ENCODE assay signal across 8 cellular contexts in genomic region chr6:4775591-4776492, GRCh38. TPM values are rescaled to one million over a fixed set of nuclear protein-coding genes. Genes with fewer than 3 reads are reported as not detected.
DNase-seq lines count a peak whose midpoint lies in the region; ATAC-seq and TF ChIP-seq lines count a peak whose summit lies in the region.

A gene with protein sequence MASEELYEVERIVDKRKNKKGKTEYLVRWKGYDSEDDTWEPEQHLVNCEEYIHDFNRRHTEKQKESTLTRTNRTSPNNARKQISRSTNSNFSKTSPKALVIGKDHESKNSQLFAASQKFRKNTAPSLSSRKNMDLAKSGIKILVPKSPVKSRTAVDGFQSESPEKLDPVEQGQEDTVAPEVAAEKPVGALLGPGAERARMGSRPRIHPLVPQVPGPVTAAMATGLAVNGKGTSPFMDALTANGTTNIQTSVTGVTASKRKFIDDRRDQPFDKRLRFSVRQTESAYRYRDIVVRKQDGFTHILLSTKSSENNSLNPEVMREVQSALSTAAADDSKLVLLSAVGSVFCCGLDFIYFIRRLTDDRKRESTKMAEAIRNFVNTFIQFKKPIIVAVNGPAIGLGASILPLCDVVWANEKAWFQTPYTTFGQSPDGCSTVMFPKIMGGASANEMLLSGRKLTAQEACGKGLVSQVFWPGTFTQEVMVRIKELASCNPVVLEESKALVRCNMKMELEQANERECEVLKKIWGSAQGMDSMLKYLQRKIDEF (plus strand): TSS chr6:4776404. CDS start chr6:4776784, 380 bp downstream.

- CTCF ChIA-PET in activated CD8-positive, alpha-beta memory T cell treated with anti-CD3 and anti-CD28 coated beads, Interleukin-2, amount 10 ng/mL, durations not matched to agents 7 days and 5 days (lab: Charles Lee), result interaction anchor here (1.2 kb wide), 1 partner anchor 1776 kb away, joined by 3 read pairs; the partner anchor contains the start of gene NQO2

- H3K27ac Mint-ChIP-seq in activated CD8-positive, alpha-beta memory T cell treated with anti-CD3 and anti-CD28 coated beads, Interleukin-2, amount 10 ng/mL, durations not matched to agents 7 days and 5 days, result peak within 1 kb of the TSS; percentile 82
- H3K27ac Mint-ChIP-seq in mesothelial cell of epicardium, result peak within 1 kb of the TSS; percentile 88

- peaks cover 3% of the 10 kb centered on the region for H3K4me1 ChIP-seq in NT2/D1 (ENCODE audit: insufficient read depth, insufficient read length)

- H3K4me1 Mint-ChIP-seq in activated CD8-positive, alpha-beta memory T cell treated with anti-CD3 and anti-CD28 coated beads, Interleukin-2, amount 10 ng/mL, durations not matched to agents 7 days and 5 days, result peaks cover 34% of the 10 kb centered on the region
- peaks cover 36% of the 10 kb centered on the region for H3K4me1 Mint-ChIP-seq in mesothelial cell of epicardium

- in situ Hi-C loops in endometrial microvascular endothelial cells (cut with HindIII; ENCODE audit: inconsistent ontology term, low pct_unique_long_range_greater_than_20kb, low sequenced_read_pairs), result no loop called here

- peaks cover 35% of the 10 kb centered on the region for H3K27me3 Mint-ChIP-seq in activated CD8-positive, alpha-beta memory T cell treated with anti-CD3 and anti-CD28 coated beads, Interleukin-2, amount 10 ng/mL, durations not matched to agents 7 days and 5 days
- peaks cover 19% of the 10 kb centered on the region for H3K27me3 Mint-ChIP-seq in mesothelial cell of epicardium (ENCODE audit: low read depth)

- peaks cover 5% of the 10 kb centered on the region for H3K27me3 ChIP-seq in NT2/D1 (ENCODE audit: insufficient read depth, insufficient read length)

- H3K36me3 ChIP-seq in NT2/D1 (ENCODE audit: insufficient read depth, insufficient read length, low read length), result no peaks in the 10 kb centered on the region

- TF ChIP-seq CTCF in mesothelial cell of epicardium (IDR thresholded peaks at IDR 0.05; ENCODE audit: unreplicated experiment), result no peak

- H3K4me3 ChIP-seq in NT2/D1 (ENCODE audit: insufficient read length, low read depth), result peak within 1 kb of the TSS; percentile 89

- H3K9ac ChIP-seq in NT2/D1 (ENCODE audit: insufficient read length, low read depth), result peak within 1 kb of the TSS; percentile 91

- no peaks in the 10 kb centered on the region for H3K9me3 ChIP-seq in NT2/D1 (ENCODE audit: insufficient read depth, low read length)

- peaks cover 14% of the 10 kb centered on the region for H3K36me3 Mint-ChIP-seq in activated CD8-positive, alpha-beta memory T cell treated with anti-CD3 and anti-CD28 coated beads, Interleukin-2, amount 10 ng/mL, durations not matched to agents 7 days and 5 days
- H3K36me3 Mint-ChIP-seq in mesothelial cell of epicardium, result peaks cover 9% of the 10 kb centered on the region

- peaks cover 2% of the 10 kb centered on the region for H3K9me3 Mint-ChIP-seq in activated CD8-positive, alpha-beta memory T cell treated with anti-CD3 and anti-CD28 coated beads, Interleukin-2, amount 10 ng/mL, durations not matched to agents 7 days and 5 days (ENCODE audit: low read depth)
- peaks cover 9% of the 10 kb centered on the region for H3K9me3 Mint-ChIP-seq in mesothelial cell of epicardium

- ATAC-seq in GM21381 (IDR thresholded peaks at IDR 0.05; ENCODE audit: unreplicated experiment), result peak; percentile 60
- peak; percentile 84 for ATAC-seq in activated CD8-positive, alpha-beta memory T cell treated with anti-CD3 and anti-CD28 coated beads, Interleukin-2, amount 10 ng/mL, durations not matched to agents 7 days and 5 days

- H3K4me3 Mint-ChIP-seq in activated CD8-positive, alpha-beta memory T cell treated with anti-CD3 and anti-CD28 coated beads, Interleukin-2, amount 10 ng/mL, durations not matched to agents 7 days and 5 days, result peak within 1 kb of the TSS; percentile 82
- peak within 1 kb of the TSS; percentile 87 for H3K4me3 Mint-ChIP-seq in mesothelial cell of epicardium

- DNase-seq in COLO668 (lab: John Stamatoyannopoulos, UW; ENCODE audit: unreplicated experiment) (peak; percentile 86), HUDEP-2 (lab: John Stamatoyannopoulos, UW; ENCODE audit: unreplicated experiment in 76 of 76) (peak in 75 of 76 experiments; percentile 26 to 96 (median 89)), NT2/D1 (ENCODE audit: low read depth, low spot score) (peak; percentile 43), mesothelial cell of epicardium (ENCODE audit: low spot score in 2 of 2, unreplicated experiment in 2 of 2) (peak; percentile 87 to 92)
- peak; percentile 90 for DNase-seq in activated CD8-positive, alpha-beta memory T cell treated with anti-CD3 and anti-CD28 coated beads, Interleukin-2, amount 10 ng/mL, durations not matched to agents 7 days and 5 days
- DNase-seq in stimulated activated CD8-positive, alpha-beta memory T cell treated with anti-CD3 and anti-CD28 coated beads, Interleukin-15, amount 100 ng/mL, for 4 hours (ENCODE audit: low read depth in 2 of 2), result peak; percentile 70 to 84

RNA-seq across cellular contexts. Expression of the gene that starts here (rescaled TPM):
- total RNA-seq in activated CD8-positive, alpha-beta memory T cell treated with anti-CD3 and anti-CD28 coated beads, Interleukin-2, amount 10 ng/mL, durations not matched to agents 7 days and 5 days, result 10 to 100 TPM; 40.8 to 43.4 TPM
- total RNA-seq in endometrial microvascular endothelial cells (ENCODE audit: inconsistent ontology term) (18.1 TPM), mesothelial cell of epicardium (104 to 112 TPM (median 109 TPM) in 3 replicates)

Comparison
In these comparisons a context has a peak if more than half of its experiments do, and no peak if none do; other contexts are left out.
1. Peak in every context shown above with its lines: DNase-seq, ATAC-seq and H3K4me3 ChIP-seq.